In genomic region chr18:47930086-47930843, GRCh38 we compare ENCODE assay signal across 8 cellular contexts. TPM values are rescaled to one million over a fixed set of nuclear protein-coding genes. Genes with fewer than 3 reads are reported as not detected.
A peak's percentile ranks its signal among the peaks of the same experiment; 100 is the strongest.
DNase-seq lines count a peak whose midpoint lies in the region; ATAC-seq and TF ChIP-seq lines count a peak whose summit lies in the region.

Gene SMAD2 (minus strand): TSS chr18:47930659. CDS start chr18:47896756, 33,903 bp downstream.

- POLR2A ChIA-PET in CD4-positive, alpha-beta T cell (lab: Charles Lee), result interaction anchor here (0.6 to 2.3 kb wide), 24 partner anchors 9 to 780 kb away, joined by 3 to 63 read pairs (median 4); partner anchors contain the start of gene HDHD2
- POLR2A ChIA-PET in OCI-LY7 (lab: Charles Lee), result no interaction called here

- H3K27me3 Mint-ChIP-seq in CD4-positive, alpha-beta T cell, result no peaks in the 10 kb centered on the region

- H3K9me2 ChIP-seq in OCI-LY7 (ENCODE audit: insufficient read depth, low read length), result no peaks in the 10 kb centered on the region

- no TSS peak for BruUV-seq in OCI-LY7 (replicated peaks; lab: Mats Ljungman, UMichigan)

- peak within 1 kb of the TSS; percentile 96 for H3K4me3 Mint-ChIP-seq in CD4-positive, alpha-beta T cell

- H3K27me3 ChIP-seq in CD4-positive, alpha-beta T cell (ENCODE audit: control insufficient read depth, insufficient read depth, low read length), result no peaks in the 10 kb centered on the region
- H3K27me3 ChIP-seq in HL-60 (ENCODE audit: insufficient read depth, poor library complexity, severe bottlenecking), result no peaks in the 10 kb centered on the region
- no peaks in the 10 kb centered on the region for H3K27me3 ChIP-seq in muscle layer of duodenum (ENCODE audit: low read depth, low read length)

- H3K36me3 ChIP-seq in OCI-LY7 (ENCODE audit: insufficient read depth, low read length), result peaks cover under 1% of the 10 kb centered on the region; the same call in 1 of the 2 replicates
- H3K36me3 ChIP-seq in muscle layer of duodenum (ENCODE audit: control insufficient read depth in 1 of 2, insufficient read depth in 2 of 2, low read length in 2 of 2), result no peaks in the 10 kb centered on the region

- peak within 1 kb of the TSS; percentile 94 for H3K4me3 ChIP-seq in HL-60 (replicated peaks; ENCODE audit: insufficient read depth, low read length)
- peak within 1 kb of the TSS; percentile 80 for H3K4me3 ChIP-seq in OCI-LY7 (ENCODE audit: low read depth, low read length, poor library complexity, severe bottlenecking)
- peak within 1 kb of the TSS; percentile 89 to 95 for H3K4me3 ChIP-seq in muscle layer of duodenum (ENCODE audit: low read depth in 1 of 2, low read length in 2 of 2)

- intact Hi-C loops in CD4-positive, alpha-beta T cell (cut with DNase I, micrococcal nuclease), result loop anchor here in 1 of 2 experiments (2.0 to 10.0 kb wide), 5 partner anchors 27 to 1555 kb away; partner anchors contain the start of genes C18orf32 and HDHD2
- intact Hi-C loops in OCI-LY7 (cut with micrococcal nuclease; ENCODE audit: unreplicated experiment), result loop anchor here (5.0 kb wide), 2 partner anchors 47 to 248 kb away; no protein-coding TSS in a partner anchor

- H3K27ac ChIP-seq in CD4-positive, alpha-beta T cell (ENCODE audit: low read depth, low read length), result peak within 1 kb of the TSS; percentile 92
- H3K27ac ChIP-seq in HL-60 (replicated peaks), result peak within 1 kb of the TSS; percentile 98
- H3K27ac ChIP-seq in OCI-LY7 (ENCODE audit: low read depth, low read length, poor library complexity, severe bottlenecking), result peak within 1 kb of the TSS; percentile 88
- H3K27ac ChIP-seq in muscle layer of duodenum (ENCODE audit: low read length), result peak within 1 kb of the TSS; percentile 86

- no peak for TF ChIP-seq CTCF in CD4-positive, alpha-beta T cell (IDR thresholded peaks at IDR 0.05)
- TF ChIP-seq CTCF in HL-60 (IDR thresholded peaks at IDR 0.05; ENCODE audit: insufficient read depth, low read length) (no peak), OCI-LY7 (conservative IDR thresholded peaks at IDR 0.05; ENCODE audit: low read length) (no peak)

- H3K4me1 Mint-ChIP-seq in CD4-positive, alpha-beta T cell (ENCODE audit: low read depth), result peaks cover 53% of the 10 kb centered on the region

- CTCF ChIA-PET in CD4-positive, alpha-beta T cell (lab: Charles Lee), result no interaction called here
- CTCF ChIA-PET in OCI-LY7 (lab: Charles Lee; ENCODE audit: unreplicated experiment), result no interaction called here

- H3K4me1 ChIP-seq in OCI-LY7 (ENCODE audit: insufficient read depth, low read length, poor library complexity, severe bottlenecking) (peaks cover 22% of the 10 kb centered on the region), muscle layer of duodenum (ENCODE audit: control insufficient read depth in 1 of 2, insufficient read depth in 2 of 2, low read length in 2 of 2) (peaks cover 10 to 38% of the 10 kb centered on the region in 2 donors)

- H2AFZ ChIP-seq in OCI-LY7 (ENCODE audit: low read length), result peak within 1 kb of the TSS; percentile 86

- peak; percentile 54 to 79 (median 70) for DNase-seq in CD4-positive, alpha-beta T cell
- DNase-seq in HL-60 (ENCODE audit: low read depth in 1 of 2, low spot score in 1 of 2) (peak; percentile 85 to 89), OCI-LY7 (ENCODE audit: low spot score) (peak; percentile 71)
- peak; percentile 81 for DNase-seq in activated T-cell treated with anti-CD3 and anti-CD28 coated beads, Interleukin-2, amount 50 U/mL, for 1 hour
- DNase-seq in stimulated activated CD8-positive, alpha-beta memory T cell treated with anti-CD3 and anti-CD28 coated beads, Interleukin-7, amount 100 ng/mL, for 24 hours (ENCODE audit: low read depth), result peak; percentile 41

- no peaks in the 10 kb centered on the region for H3K9me3 Mint-ChIP-seq in CD4-positive, alpha-beta T cell

- peak; percentile 33 for ATAC-seq in CD4-positive, alpha-beta T cell (ENCODE audit: poor library complexity)
- ATAC-seq in GM19455 (IDR thresholded peaks at IDR 0.05; ENCODE audit: unreplicated experiment) (peak; percentile 47), esophagus mucosa (peak; percentile 78)

- H3K79me2 ChIP-seq in OCI-LY7 (ENCODE audit: insufficient read depth, low read depth, low read length), result peaks cover 48% of the 10 kb centered on the region

- peak within 1 kb of the TSS; percentile 95 for H3K27ac Mint-ChIP-seq in CD4-positive, alpha-beta T cell

- H3K9me3 ChIP-seq in CD4-positive, alpha-beta T cell (ENCODE audit: control insufficient read depth, low read length), result no peaks in the 10 kb centered on the region
- H3K9me3 ChIP-seq in OCI-LY7 (ENCODE audit: low read length) (no peaks in the 10 kb centered on the region), muscle layer of duodenum (ENCODE audit: control insufficient read depth in 1 of 2, low read length in 2 of 2) (no peaks in the 10 kb centered on the region)

- H3K4me2 ChIP-seq in OCI-LY7 (ENCODE audit: low read length), result peak within 1 kb of the TSS; percentile 95

- H3K36me3 Mint-ChIP-seq in CD4-positive, alpha-beta T cell (ENCODE audit: low read depth), result peaks cover 13% of the 10 kb centered on the region

- H4K20me1 ChIP-seq in OCI-LY7 (ENCODE audit: insufficient read depth, low read length), result peaks cover 20% of the 10 kb centered on the region

RNA-seq across cellular contexts. Expression of gene SMAD2, which starts in this region (rescaled TPM):
- 10 to 100 TPM; 80.4 to 83.0 TPM for total RNA-seq in CD4-positive, alpha-beta T cell
- 40.4 and 46.8 TPM in 2 replicates for total RNA-seq in OCI-LY7 (2014; rRNA removed; shearing (Covaris generic))
- total RNA-seq in OCI-LY7 (2022), result 81.1 and 84.8 TPM in 2 replicates
- 87.2 TPM for total RNA-seq in esophagus mucosa

Comparison
In these comparisons a context has a peak if more than half of its experiments do, and no peak if none do; other contexts are left out.
1. Peak in every context shown above with its lines: DNase-seq, ATAC-seq, H3K4me3 ChIP-seq and H3K27ac ChIP-seq.